8 cellular contexts compared by ENCODE assay signal in genomic region chr15:39426552-39427532, GRCh38.
A peak's percentile ranks its signal among the peaks of the same experiment; 100 is the strongest.
DNase-seq lines count a peak whose midpoint lies in the region; ATAC-seq and TF ChIP-seq lines count a peak whose summit lies in the region.

No MANE protein-coding gene starts in this region.

- peaks cover under 1% of the 10 kb centered on the region for H3K9me3 Mint-ChIP-seq in mesothelial cell of epicardium

- intact Hi-C loops in left colon (cut with DNase I, micrococcal nuclease), result no loop called here

- H3K36me3 Mint-ChIP-seq in mesothelial cell of epicardium, result no peaks in the 10 kb centered on the region

- ATAC-seq in HG03060 (IDR thresholded peaks at IDR 0.05; ENCODE audit: low read depth, unreplicated experiment) (peak; percentile 76), left colon (no peak)

- H3K27ac Mint-ChIP-seq in mesothelial cell of epicardium, result no peak overlapping the region

- TF ChIP-seq CTCF in mesothelial cell of epicardium (IDR thresholded peaks at IDR 0.05; ENCODE audit: unreplicated experiment), result no peak

- H3K27me3 Mint-ChIP-seq in mesothelial cell of epicardium (ENCODE audit: low read depth), result no peaks in the 10 kb centered on the region

- DNase-seq in DMS53 (lab: John Stamatoyannopoulos, UW) (peak; percentile 57), DMS53 treated with DMSO at 0.1 percent for 48 hours (lab: John Stamatoyannopoulos, UW; ENCODE audit: unreplicated experiment) (no peak), RPMI8226 (peak; percentile 13), left colon (peak; percentile 20 to 58), mesothelial cell of epicardium (ENCODE audit: low spot score in 2 of 2, unreplicated experiment in 2 of 2) (no peak)
- peak; percentile 54 for DNase-seq in activated T-helper 9 cell treated with anti-CD3 and anti-CD28 coated beads, Interleukin-2, amount 50 U/mL, for 16 hours (ENCODE audit: low read depth)
- DNase-seq in stimulated activated CD8-positive, alpha-beta memory T cell treated with anti-CD3 and anti-CD28 coated beads, Interleukin-15, amount 100 ng/mL, for 24 hours (ENCODE audit: low read depth), result peak; percentile 39

- H3K4me1 Mint-ChIP-seq in mesothelial cell of epicardium, result peaks cover 26% of the 10 kb centered on the region

- H3K4me3 Mint-ChIP-seq in mesothelial cell of epicardium, result no peak overlapping the region

Comparison
In these comparisons a context has a peak if more than half of its experiments do, and no peak if none do; other contexts are left out.
1. DNase-seq: peak in DMS53 (single experiment), RPMI8226 (single experiment), activated T-helper 9 cell treated with anti-CD3 and anti-CD28 coated beads, Interleukin-2, amount 50 U/mL, for 16 hours (single experiment), left colon (2 of 2) and stimulated activated CD8-positive, alpha-beta memory T cell treated with anti-CD3 and anti-CD28 coated beads, Interleukin-15, amount 100 ng/mL, for 24 hours (single experiment); none in DMS53 treated with DMSO at 0.1 percent for 48 hours (single experiment) and mesothelial cell of epicardium (0 of 2).